In genomic region chr13:26376430-26376829, GRCh38 we compare ENCODE assay signal across 24 cellular contexts.
A peak's percentile ranks its signal among the peaks of the same experiment; 100 is the strongest.
DNase-seq lines count a peak whose midpoint lies in the region; ATAC-seq and TF ChIP-seq lines count a peak whose summit lies in the region.
"Had no signal": no experiment of that assay in that cellular context is flagged by ENCODE, and none has a peak within 500 bp of the region (broad histone marks: within the 10 kb centered on the region; RNA-seq: fewer than 3 reads in every experiment).

No MANE protein-coding gene starts in this region.

- CTCF ChIA-PET in PC-3 (lab: Charles Lee), result interaction anchor here (0.5 kb wide), 1 partner anchor 120 kb away, joined by 3 read pairs; no protein-coding TSS in a partner anchor

- H3K9ac ChIP-seq in PC-3 (ENCODE audit: low read length), result no peak overlapping the region
- H3K9ac ChIP-seq: BLaER1 treated with 17β-estradiol and CSF1 and Interleukin-3, amounts not matched to agents 10 nM and 100 nM; GM23248; KMS-11 had no signal

- POLR2A ChIA-PET in PC-3 (lab: Charles Lee; ENCODE audit: unreplicated experiment), result no interaction called here

- H4K20me1 ChIP-seq in PC-3 (ENCODE audit: low read length), result no peaks in the 10 kb centered on the region
- H4K20me1 ChIP-seq: BLaER1 treated with 17β-estradiol and CSF1 and Interleukin-3, amounts not matched to agents 10 nM and 100 nM had no signal

- TF ChIP-seq CTCF in PC-3 (conservative IDR thresholded peaks at IDR 0.05; ENCODE audit: low read depth, low read length) (no peak), suprapubic skin (IDR thresholded peaks at IDR 0.05) (no peak)

- no TSS peak for BruUV-seq in PC-3 (replicated peaks; lab: Mats Ljungman, UMichigan)

- H3K27ac ChIP-seq in PC-3 (ENCODE audit: low read length) (no peak overlapping the region), suprapubic skin (no peak overlapping the region)
- H3K27ac ChIP-seq: 22Rv1; BLaER1 treated with 17β-estradiol and CSF1 and Interleukin-3, amounts not matched to agents 10 nM and 100 nM; GM23248; KMS-11; Peyer's patch; SJSA1 had no signal

- H3K27me3 ChIP-seq in PC-3 (ENCODE audit: low read length), result no peaks in the 10 kb centered on the region
- H3K27me3 ChIP-seq in suprapubic skin, result no peaks in the 10 kb centered on the region
- H3K27me3 ChIP-seq: BLaER1 treated with 17β-estradiol and CSF1 and Interleukin-3, amounts not matched to agents 10 nM and 100 nM; Peyer's patch; SJSA1 had no signal

- TF ChIP-seq EP300 in suprapubic skin (IDR thresholded peaks at IDR 0.05), result no peak

- no peaks in the 10 kb centered on the region for H3K9me3 ChIP-seq in PC-3 (ENCODE audit: low read length)
- no peaks in the 10 kb centered on the region for H3K9me3 ChIP-seq in suprapubic skin
- H3K9me3 ChIP-seq: BLaER1 treated with 17β-estradiol and CSF1 and Interleukin-3, amounts not matched to agents 10 nM and 100 nM; Caco-2; HAP-1; Peyer's patch; SJSA1 had no signal

- DNase-seq in NOMO-1 (lab: John Stamatoyannopoulos, UW; ENCODE audit: unreplicated experiment in 2 of 2) (peak; percentile 0 to 25), NOMO-1 treated with dmso at 0.1 percent for 144 hours (lab: John Stamatoyannopoulos, UW; ENCODE audit: unreplicated experiment) (no peak), MV-4-11 (lab: John Stamatoyannopoulos, UW) (peak; percentile 31), PC-3 (no peak), T1000 (lab: John Stamatoyannopoulos, UW) (no peak), suprapubic skin (ENCODE audit: low spot score in 2 of 2) (no peak)
- no peak for DNase-seq in stimulated activated CD4-positive, alpha-beta T cell treated with anti-CD3 and anti-CD28 coated beads, Interleukin-1b, Interleukin-23, amount 100 ng/mL, for 48 hours
- DNase-seq: CD4-positive, alpha-beta memory T cell; DMS 273 treated with DMSO at 0.1 percent for 48 hours; DMS79 treated with DMSO at 0.1 percent for 48 hours; NCI-H1092 treated with DMSO at 0.1 percent for 48 hours; NCI-H1436 treated with DMSO at 0.1 percent for 48 hours; NCI-H345; NCI-H524 treated with DMSO at 0.1 percent for 48 hours had no signal

- H3K36me3 ChIP-seq in PC-3 (ENCODE audit: low read depth, low read length), result no peaks in the 10 kb centered on the region
- no peaks in the 10 kb centered on the region for H3K36me3 ChIP-seq in suprapubic skin
- H3K36me3 ChIP-seq: HAP-1, Peyer's patch, SJSA1 had no signal

- H3K9me2 ChIP-seq in PC-3 (replicated peaks; ENCODE audit: low read length), result no peaks in the 10 kb centered on the region

- H2AFZ ChIP-seq in PC-3 (ENCODE audit: low read length), result no peak overlapping the region
- H2AFZ ChIP-seq: GM23248 had no signal

- no peaks in the 10 kb centered on the region for H3K79me2 ChIP-seq in PC-3 (ENCODE audit: low read length)

- H3K4me1 ChIP-seq in PC-3 (ENCODE audit: insufficient read depth, low read length), result no peaks in the 10 kb centered on the region
- H3K4me1 ChIP-seq in suprapubic skin, result no peaks in the 10 kb centered on the region
- H3K4me1 ChIP-seq: HAP-1, Peyer's patch, SJSA1 had no signal

- H3K4me3 ChIP-seq in PC-3 (ENCODE audit: low read length) (no peak overlapping the region), suprapubic skin (no peak overlapping the region)
- H3K4me3 ChIP-seq: BLaER1 treated with 17β-estradiol and CSF1 and Interleukin-3, amounts not matched to agents 10 nM and 100 nM; GM12878; GM23248; HAP-1; Peyer's patch; SJSA1 had no signal

- H3F3A ChIP-seq in PC-3 (ENCODE audit: low read length, unreplicated experiment), result no peaks in the 10 kb centered on the region

- ATAC-seq in PC-3 (peak; percentile 22; the same call in 1 of the 2 replicates), HG03442 (IDR thresholded peaks at IDR 0.05; ENCODE audit: unreplicated experiment) (no peak)

- intact Hi-C loops in PC-3 (cut with micrococcal nuclease), result loop anchor here (5.0 kb wide), 2 partner anchors 119 to 121 kb away; no protein-coding TSS in a partner anchor

- TF ChIP-seq POLR2A in suprapubic skin (IDR thresholded peaks at IDR 0.05), result no peak

- no peak overlapping the region for H3K4me2 ChIP-seq in PC-3 (ENCODE audit: low read length)
- H3K4me2 ChIP-seq: KMS-11 had no signal

Comparison
In these comparisons a context has a peak if more than half of its experiments do, and no peak if none do; other contexts are left out.
1. DNase-seq: peak in NOMO-1 (2 of 2) and MV-4-11 (single experiment); none in NOMO-1 treated with dmso at 0.1 percent for 144 hours (single experiment), PC-3 (single experiment), T1000 (single experiment), stimulated activated CD4-positive, alpha-beta T cell treated with anti-CD3 and anti-CD28 coated beads, Interleukin-1b, Interleukin-23, amount 100 ng/mL, for 48 hours (single experiment) and suprapubic skin (0 of 2).